ENCODE assay signal across 11 cellular contexts in genomic region chr3:16514799-16515353, GRCh38. TPM values are rescaled to one million over a fixed set of nuclear protein-coding genes. Genes with fewer than 3 reads are reported as not detected.
A peak's percentile ranks its signal among the peaks of the same experiment; 100 is the strongest.
DNase-seq lines count a peak whose midpoint lies in the region; ATAC-seq, FAIRE-seq and TF ChIP-seq lines count a peak whose summit lies in the region.
"Had no signal": no experiment of that assay in that cellular context is flagged by ENCODE, and none has a peak within 500 bp of the region (broad histone marks: within the 10 kb centered on the region; RNA-seq: fewer than 3 reads in every experiment).

No MANE protein-coding gene starts in this region.

- 18% methylated on average over 4 of the region's 4 CpGs for WGBS in GM12878 (ENCODE audit: insufficient coverage, insufficient replicate concordance, low lambda C conversion rate, missing lambda C conversion rate)

- peak overlapping the region; percentile 100 for H3K27ac Mint-ChIP-seq in activated naive CD4-positive, alpha-beta T cell treated with anti-CD3 and anti-CD28 coated beads for 36 hours
- H3K27ac Mint-ChIP-seq in stimulated activated naive B cell treated with anti-CD40 and anti-IgM and Interleukin-4, amounts not matched to agents 10 μg/mL and 1 μg/mL and 100 μg/mL, for 72 hours: peak overlapping the region; percentile 100

- peaks cover 11% of the 10 kb centered on the region for H3K9me3 Mint-ChIP-seq in activated naive CD4-positive, alpha-beta T cell treated with anti-CD3 and anti-CD28 coated beads for 36 hours
- H3K9me3 Mint-ChIP-seq in stimulated activated naive B cell treated with anti-CD40 and anti-IgM and Interleukin-4, amounts not matched to agents 10 μg/mL and 1 μg/mL and 100 μg/mL, for 72 hours: peaks cover 0 to 3% of the 10 kb centered on the region in 2 donors

- ATAC-seq in GM12878 (no peak), HG03520 (IDR thresholded peaks at IDR 0.05; ENCODE audit: unreplicated experiment) (no peak)
- ATAC-seq in stimulated activated naive B cell treated with anti-CD40 and anti-IgM and Interleukin-4, amounts not matched to agents 10 μg/mL and 1 μg/mL and 100 μg/mL, for 72 hours (replicated peaks): no peak

- peak overlapping the region; percentile 99 for H3K27ac ChIP-seq in Karpas-422 (ENCODE audit: low read length)
- peak overlapping the region; percentile 92 for H3K27ac ChIP-seq in GM12878 (ENCODE audit: control insufficient read depth, insufficient read depth)

- peaks cover 7% of the 10 kb centered on the region; the same call in 1 of the 2 replicates for H4K20me1 ChIP-seq in Karpas-422 (ENCODE audit: insufficient read depth, low read depth, low read length)
- H4K20me1 ChIP-seq in GM12878 (ENCODE audit: control insufficient read depth, insufficient read depth): no peaks in the 10 kb centered on the region

- no peak for FAIRE-seq in GM12878 (lab: Jason Lieb, UNC)

- TF ChIP-seq RAD21 in GM12878 (IDR thresholded peaks at IDR 0.05; ENCODE audit: insufficient read depth, low read depth, low read length): no peak

- H3K79me2 ChIP-seq in Karpas-422 (ENCODE audit: low read length) (peaks cover 35% of the 10 kb centered on the region), GM12878 (ENCODE audit: control insufficient read depth, insufficient read depth, low read length) (peaks cover 68% of the 10 kb centered on the region)

- H3K4me2 ChIP-seq in Karpas-422 (ENCODE audit: low read depth, low read length, poor library complexity, severe bottlenecking): peak overlapping the region; percentile 74
- H3K4me2 ChIP-seq in GM12878 (ENCODE audit: control insufficient read depth, insufficient read depth): peak overlapping the region; percentile 84

- H3K9me3 ChIP-seq in Karpas-422 (ENCODE audit: low read length) (no peaks in the 10 kb centered on the region), GM12878 (replicated peaks; ENCODE audit: control insufficient read depth, insufficient read depth, low read length) (peaks cover 8% of the 10 kb centered on the region; the same call in 2 of the 3 replicates)
- H3K9me3 ChIP-seq: ovary had no signal

- POLR2A ChIA-PET in GM12878 (lab: Charles Lee): interaction anchor here (1.0 to 8.7 kb wide), 7 partner anchors 10 to 141 kb away, joined by 3 to 66 read pairs (median 12); no protein-coding TSS in a partner anchor

- no peaks in the 10 kb centered on the region for H3K9me2 ChIP-seq in Karpas-422 (replicated peaks; ENCODE audit: insufficient read depth, low read length)

- H3K4me1 ChIP-seq in Karpas-422 (ENCODE audit: low read length) (peaks cover 70% of the 10 kb centered on the region), GM12878 (ENCODE audit: control insufficient read depth, insufficient read depth, low read length) (peaks cover 35% of the 10 kb centered on the region)

- peak in 1 of 2 experiments; percentile 37; a peak in 1 of 4 replicates for TF ChIP-seq EP300 in GM12878 (IDR thresholded peaks at IDR 0.05; ENCODE audit: borderline replicate concordance in 1 of 2, control insufficient read depth in 1 of 2, low read depth in 2 of 2, low read length in 2 of 2)

- H3K36me3 Mint-ChIP-seq in activated naive CD4-positive, alpha-beta T cell treated with anti-CD3 and anti-CD28 coated beads for 36 hours (ENCODE audit: low read depth): peaks cover 22% of the 10 kb centered on the region
- H3K36me3 Mint-ChIP-seq in stimulated activated naive B cell treated with anti-CD40 and anti-IgM and Interleukin-4, amounts not matched to agents 10 μg/mL and 1 μg/mL and 100 μg/mL, for 72 hours: peaks cover 58 to 83% of the 10 kb centered on the region in 2 donors

- H3K27me3 Mint-ChIP-seq in activated naive CD4-positive, alpha-beta T cell treated with anti-CD3 and anti-CD28 coated beads for 36 hours (ENCODE audit: low read depth): no peaks in the 10 kb centered on the region
- H3K27me3 Mint-ChIP-seq in stimulated activated naive B cell treated with anti-CD40 and anti-IgM and Interleukin-4, amounts not matched to agents 10 μg/mL and 1 μg/mL and 100 μg/mL, for 72 hours: no peaks in the 10 kb centered on the region

- DNase-seq in activated naive CD4-positive, alpha-beta T cell treated with anti-CD3 and anti-CD28 coated beads for 36 hours: no peak
- DNase-seq in activated naive CD4-positive, alpha-beta T cell treated with anti-CD3 and anti-CD28 coated beads, Interleukin-2, amount 50 U/mL, for 16 hours: no peak
- DNase-seq in Karpas-422: no peak
- DNase-seq in GM12878 (ENCODE audit: low read depth, low spot score): no peak
- DNase-seq in stimulated activated naive B cell treated with anti-CD40 and anti-IgM and Interleukin-4, amounts not matched to agents 10 μg/mL and 1 μg/mL and 100 μg/mL, for 72 hours: no peak
- DNase-seq in occipital lobe (lab: John Stamatoyannopoulos, UW): no peak
- no peak for DNase-seq in NCI-H1436 treated with DMSO at 0.1 percent for 48 hours (lab: John Stamatoyannopoulos, UW)
- DNase-seq: central memory CD4-positive, alpha-beta T cell; NCI-H524; ovary had no signal

- H3K4me3 ChIP-seq in Karpas-422 (ENCODE audit: low read length) (peak overlapping the region; percentile 93), GM12878 (peak overlapping the region; percentile 86)

- peaks cover 10% of the 10 kb centered on the region for H3K36me3 ChIP-seq in Karpas-422 (ENCODE audit: insufficient read depth, low read length)
- H3K36me3 ChIP-seq in GM12878 (ENCODE audit: control insufficient read depth in 2 of 2, insufficient read depth in 2 of 2, low read length in 1 of 2): no peaks in the 10 kb centered on the region
- H3K36me3 ChIP-seq: ovary had no signal

- H3K9ac ChIP-seq in Karpas-422 (ENCODE audit: low read length): peak overlapping the region; percentile 99
- peak overlapping the region; percentile 99 for H3K9ac ChIP-seq in GM12878 (ENCODE audit: control insufficient read depth, insufficient read depth, low read length)

- H2AFZ ChIP-seq in Karpas-422 (ENCODE audit: low read length) (no peak overlapping the region), GM12878 (ENCODE audit: control insufficient read depth, low read depth, low read length) (no peak overlapping the region)

- SMC1A ChIA-PET in GM12878 (lab: Charles Lee; ENCODE audit: uncharacterized antibody, unreplicated experiment): interaction anchor here (1.2 to 25.8 kb wide), 7 partner anchors 9 to 226 kb away, joined by 3 to 295 read pairs (median 31); no protein-coding TSS in a partner anchor

- peaks cover 62% of the 10 kb centered on the region for H3K4me1 Mint-ChIP-seq in activated naive CD4-positive, alpha-beta T cell treated with anti-CD3 and anti-CD28 coated beads for 36 hours (ENCODE audit: low read depth)
- peaks cover 78 to 95% of the 10 kb centered on the region in 2 donors for H3K4me1 Mint-ChIP-seq in stimulated activated naive B cell treated with anti-CD40 and anti-IgM and Interleukin-4, amounts not matched to agents 10 μg/mL and 1 μg/mL and 100 μg/mL, for 72 hours

- in situ Hi-C loops in GM12878 (cut with MboI): loop anchor here (5.0 to 25.0 kb wide), 4 partner anchors 143 to 1230 kb away; partner anchors contain the start of genes ANKRD28 and TBC1D5

- RAD21 ChIA-PET in GM12878 (lab: Charles Lee; ENCODE audit: unreplicated experiment): interaction anchor here (1.1 to 3.8 kb wide), 4 partner anchors 10 to 84 kb away, joined by 5 to 36 read pairs (median 22); no protein-coding TSS in a partner anchor

- no peaks in the 10 kb centered on the region for H3K27me3 ChIP-seq in Karpas-422 (ENCODE audit: low read length)
- H3K27me3 ChIP-seq in GM12878 (replicated peaks in 1 of 2; ENCODE audit: control insufficient read depth in 2 of 2, insufficient read depth in 2 of 2, low read length in 1 of 2): no peaks in the 10 kb centered on the region
- H3K27me3 ChIP-seq: ovary had no signal

- TF ChIP-seq CTCF in GM12878 (IDR thresholded peaks at IDR 0.05 in 2 of 3, conservative IDR thresholded peaks at IDR 0.05 in 1 of 3; ENCODE audit: control insufficient read depth in 2 of 3, extremely low read depth in 1 of 3, insufficient read depth in 1 of 3, low read depth in 3 of 3, low read length in 3 of 3): no peak

- intact Hi-C loops in activated naive CD4-positive, alpha-beta T cell treated with anti-CD3 and anti-CD28 coated beads for 36 hours (cut with micrococcal nuclease): loop anchor here (5.0 kb wide), 4 partner anchors 327 to 1907 kb away; no protein-coding TSS in a partner anchor
- intact Hi-C loops in GM12878 (cut with micrococcal nuclease; ENCODE audit: unreplicated experiment): loop anchor here (5.0 to 10.0 kb wide), 7 partner anchors 82 to 1230 kb away; partner anchors contain the start of genes ANKRD28 and TBC1D5

- peak overlapping the region; percentile 92 for H3K4me3 Mint-ChIP-seq in activated naive CD4-positive, alpha-beta T cell treated with anti-CD3 and anti-CD28 coated beads for 36 hours
- H3K4me3 Mint-ChIP-seq in stimulated activated naive B cell treated with anti-CD40 and anti-IgM and Interleukin-4, amounts not matched to agents 10 μg/mL and 1 μg/mL and 100 μg/mL, for 72 hours: peak overlapping the region; percentile 95 to 98

- no TSS peak for BruUV-seq in GM12878 (replicated peaks; lab: Mats Ljungman, UMichigan)

- CTCF ChIA-PET in activated naive CD4-positive, alpha-beta T cell treated with anti-CD3 and anti-CD28 coated beads for 36 hours (lab: Charles Lee): interaction anchor here (1.4 kb wide), 1 partner anchor 195 kb away, joined by 3 read pairs; no protein-coding TSS in a partner anchor
- CTCF ChIA-PET in GM12878 (lab: Yijun Ruan, JAX): interaction anchor here (0.7 to 2.7 kb wide), 4 partner anchors 9 to 246 kb away, joined by 3 to 15 read pairs (median 3); no protein-coding TSS in a partner anchor

- TF ChIP-seq POLR2A in GM12878 (IDR thresholded peaks at IDR 0.05; ENCODE audit: low read depth, low read length): 0 out of 2 replicates have a peak, but pooled peaks have one; percentile 18

RNA-seq across cellular contexts. Expression of gene RFTN1, which starts 1.4 kb away (rescaled TPM):
- 100 to 1,000 TPM in 1 of 2 experiments, 10 to 100 TPM in 1; 95.9 to 109 TPM for total RNA-seq in activated naive CD4-positive, alpha-beta T cell treated with anti-CD3 and anti-CD28 coated beads for 36 hours
- 291 and 375 TPM in 2 replicates for total RNA-seq in Karpas-422 (2014; rRNA removed; shearing (Covaris generic); ENCODE audit: low replicate concordance)
- total RNA-seq in GM12878 (2013; cell fraction: nucleolus; rRNA removed): 377 and 379 TPM in 2 replicates
- total RNA-seq in GM12878 (2014; rRNA removed) (154 and 163 TPM in 2 replicates), GM12878 (2014; rRNA removed; fragmentation: Illumina TruSeq; extraction: Trizol) (145 TPM in 2 replicates), GM12878 (2021) (166 and 176 TPM in 2 replicates), occipital lobe (6.4 TPM)
- 68.5 TPM for polyA plus RNA-seq in GM12878 (2011; ENCODE audit: low read depth)
- polyA plus RNA-seq in GM12878 (2011; rRNA removed) (171 and 213 TPM in 2 replicates), GM12878 (2014; fragmentation: Illumina TruSeq; extraction: Trizol) (146 and 170 TPM in 2 replicates), GM12878 (2014; fragmentation: Nextera tagmentation; extraction: Ambion mirVana) (10 to 100 TPM; 20.6 to 38.9 TPM), GM12878 (2014; rRNA removed) (143 and 149 TPM in 2 replicates), GM12878 (2016; fragmentation: Nextera tagmentation; extraction: Ambion mirVana) (10 to 100 TPM; 46.3 to 61.9 TPM)
- polyA plus RNA-seq in GM12878 (2011; cell fraction: cytosol; rRNA removed): 284 and 352 TPM in 2 replicates
- 306 TPM in 2 replicates for polyA plus RNA-seq in GM12878 (2011; cell fraction: nucleus; rRNA removed)
- polyA plus RNA-seq in GM12878 (2012): 90.4 and 119 TPM in 2 replicates
- 198 and 256 TPM in 2 replicates for polyA minus RNA-seq in GM12878 (2011; rRNA and poly(A)+ RNA removed)
- 85.5 and 87.8 TPM in 2 replicates for polyA minus RNA-seq in GM12878 (2011; cell fraction: cytosol; rRNA and poly(A)+ RNA removed)
- 129 and 203 TPM in 2 replicates for polyA minus RNA-seq in GM12878 (2011; cell fraction: nucleus; rRNA and poly(A)+ RNA removed)

Comparison
In these comparisons a context has a peak if more than half of its experiments do, and no peak if none do; other contexts are left out.
1. RNA of gene RFTN1, which starts 1.4 kb away (total RNA-seq): 291 to 375 TPM in Karpas-422, 145 to 379 TPM in GM12878 and 95.9 to 109 TPM in activated naive CD4-positive, alpha-beta T cell treated with anti-CD3 and anti-CD28 coated beads for 36 hours; 6.4 TPM in occipital lobe (single experiment); every median in the first group is over 10 times any median in the second.